ENCODE assay signal across 11 cellular contexts in genomic region chr17:1004769-1005295, GRCh38. TPM values are rescaled to one million over a fixed set of nuclear protein-coding genes. Genes with fewer than 3 reads are reported as not detected.
DNase-seq lines count a peak whose midpoint lies in the region; TF ChIP-seq lines count a peak whose summit lies in the region.
"Had no signal": no experiment of that assay in that cellular context is flagged by ENCODE, and none has a peak within 500 bp of the region (broad histone marks: within the 10 kb centered on the region; RNA-seq: fewer than 3 reads in every experiment).

No MANE protein-coding gene starts in this region.

- peaks cover 70% of the 10 kb centered on the region for H3K36me3 ChIP-seq in BLaER1
- H3K36me3 ChIP-seq in HEK293 (ENCODE audit: control insufficient read depth in 2 of 2, insufficient read depth in 1 of 2, low read length in 2 of 2) = peaks cover 13 to 96% of the 10 kb centered on the region in 2 experiments
- H3K36me3 ChIP-seq in osteoblast (ENCODE audit: insufficient read depth, low read length) = peaks cover 55% of the 10 kb centered on the region

- H3K27ac ChIP-seq in BLaER1 (peak overlapping the region; percentile 62; the same call in 1 of the 2 replicates), HEK293 (ENCODE audit: extremely low read depth, low read depth, low read length) (0 out of 2 replicates have a peak overlapping the region, but pooled peaks have one; percentile 16), coronary artery (peak overlapping the region; percentile 59 to 92), osteoblast (ENCODE audit: low read depth, low read length) (no peak overlapping the region)

- peaks cover 60% of the 10 kb centered on the region for H3K4me1 ChIP-seq in BLaER1
- H3K4me1 ChIP-seq in HEK293 (ENCODE audit: control insufficient read depth, insufficient read depth, low read length) = peaks cover 4% of the 10 kb centered on the region; the same call in 1 of the 2 replicates
- peaks cover 48% of the 10 kb centered on the region for H3K4me1 ChIP-seq in osteoblast (ENCODE audit: insufficient read depth, low read length)

- no peaks in the 10 kb centered on the region for H3K9me3 Mint-ChIP-seq in mesothelial cell of epicardium
- H3K9me3 Mint-ChIP-seq: T-helper 1 cell treated with Interleukin-12 subunit alpha and Interleukin-12 subunit beta and Interleukin-4 antibody, amounts not matched to agents 30 μg/mL and 1 μg/mL, for 36 hours had no signal

- DNase-seq in coronary artery (ENCODE audit: low spot score) = peak; percentile 74
- peak; percentile 87 for DNase-seq in osteoblast (ENCODE audit: insufficient read length, low spot score, missing footprints)
- DNase-seq in ureter (ENCODE audit: low spot score) = no peak
- DNase-seq in mesothelial cell of epicardium (ENCODE audit: low spot score in 2 of 2, unreplicated experiment in 2 of 2) = no peak
- no peak for DNase-seq in NOMO-1 (lab: John Stamatoyannopoulos, UW; ENCODE audit: unreplicated experiment in 2 of 2)
- no peak for DNase-seq in activated CD4-positive, alpha-beta T cell treated with anti-CD3 and anti-CD28 coated beads, Interleukin-2, amount 50 U/mL, for 1 hour
- DNase-seq: activated CD8-positive, alpha-beta memory T cell treated with anti-CD3 and anti-CD28 coated beads, Interleukin-2, amount 10 ng/mL, durations not matched to agents 7 days and 5 days; CD4-positive, alpha-beta memory T cell had no signal

- peaks cover 5% of the 10 kb centered on the region for H3K79me2 ChIP-seq in osteoblast (ENCODE audit: insufficient read depth, low read length)

- H2AFZ ChIP-seq in osteoblast (ENCODE audit: low read length) = no peak overlapping the region

- CTCF ChIA-PET in HEK293 (lab: Yijun Ruan, JAX) = interaction anchor here (1.6 kb wide), 1 partner anchor 52 kb away, joined by 7 read pairs; no protein-coding TSS in a partner anchor

- peaks cover 28% of the 10 kb centered on the region for H3K4me1 Mint-ChIP-seq in mesothelial cell of epicardium
- H3K4me1 Mint-ChIP-seq: activated CD8-positive, alpha-beta memory T cell treated with anti-CD3 and anti-CD28 coated beads, Interleukin-2, amount 10 ng/mL, durations not matched to agents 7 days and 5 days had no signal

- no peak overlapping the region for H3K4me3 Mint-ChIP-seq in mesothelial cell of epicardium
- H3K4me3 Mint-ChIP-seq: activated CD8-positive, alpha-beta memory T cell treated with anti-CD3 and anti-CD28 coated beads, Interleukin-2, amount 10 ng/mL, durations not matched to agents 7 days and 5 days; CD4-positive, alpha-beta memory T cell; T-helper 1 cell treated with Interleukin-12 subunit alpha and Interleukin-12 subunit beta and Interleukin-4 antibody, amounts not matched to agents 30 μg/mL and 1 μg/mL, for 36 hours had no signal

- H3K4me2 ChIP-seq in BLaER1 = peak overlapping the region; percentile 89
- no peak overlapping the region for H3K4me2 ChIP-seq in osteoblast (ENCODE audit: insufficient read depth, low read length)

- H4K20me1 ChIP-seq in BLaER1 = peaks cover 37% of the 10 kb centered on the region
- peaks cover 46% of the 10 kb centered on the region for H4K20me1 ChIP-seq in osteoblast (ENCODE audit: insufficient read depth, low read length)

- POLR2A ChIA-PET in HEK293 (lab: Yijun Ruan, JAX) = interaction anchor here (0.6 to 1.9 kb wide), 2 partner anchors 8 to 255 kb away, joined by 5 read pairs; partner anchors contain the start of gene TIMM22

- H3K27me3 Mint-ChIP-seq in mesothelial cell of epicardium (ENCODE audit: low read depth) = no peaks in the 10 kb centered on the region
- H3K27me3 Mint-ChIP-seq: activated CD8-positive, alpha-beta memory T cell treated with anti-CD3 and anti-CD28 coated beads, Interleukin-2, amount 10 ng/mL, durations not matched to agents 7 days and 5 days; CD4-positive, alpha-beta memory T cell had no signal

- H3K4me3 ChIP-seq in BLaER1 (peak overlapping the region; percentile 6; the same call in 1 of the 2 replicates), HEK293 (ENCODE audit: low read depth, low read length) (no peak overlapping the region), coronary artery (no peak overlapping the region), osteoblast (ENCODE audit: insufficient read depth, low read length) (no peak overlapping the region)

- H3K36me3 Mint-ChIP-seq in mesothelial cell of epicardium = peaks cover 28% of the 10 kb centered on the region

- no peaks in the 10 kb centered on the region for H3K9me3 ChIP-seq in BLaER1
- no peaks in the 10 kb centered on the region for H3K9me3 ChIP-seq in HEK293 (ENCODE audit: control insufficient read depth, insufficient read depth, low read depth, low read length)
- H3K9me3 ChIP-seq in osteoblast (ENCODE audit: low read depth, low read length) = no peaks in the 10 kb centered on the region

- no peak overlapping the region for H3K27ac Mint-ChIP-seq in mesothelial cell of epicardium
- H3K27ac Mint-ChIP-seq: activated CD8-positive, alpha-beta memory T cell treated with anti-CD3 and anti-CD28 coated beads, Interleukin-2, amount 10 ng/mL, durations not matched to agents 7 days and 5 days; T-helper 1 cell treated with Interleukin-12 subunit alpha and Interleukin-12 subunit beta and Interleukin-4 antibody, amounts not matched to agents 30 μg/mL and 1 μg/mL, for 36 hours had no signal

- H3K9ac ChIP-seq in BLaER1 = peak overlapping the region; percentile 25; the same call in 1 of the 2 replicates

- no peaks in the 10 kb centered on the region for H3K27me3 ChIP-seq in BLaER1
- H3K27me3 ChIP-seq in osteoblast (ENCODE audit: insufficient read depth, low read length) = no peaks in the 10 kb centered on the region

- no peak for TF ChIP-seq CTCF in HEK293 (tag by site-specific recombination; IDR thresholded peaks at IDR 0.05)
- no peak for TF ChIP-seq CTCF in coronary artery (IDR thresholded peaks at IDR 0.05)
- no peak for TF ChIP-seq CTCF in osteoblast (IDR thresholded peaks at IDR 0.05; ENCODE audit: extremely low read depth, low read depth, low read length)
- no peak for TF ChIP-seq CTCF in mesothelial cell of epicardium (IDR thresholded peaks at IDR 0.05; ENCODE audit: unreplicated experiment)

TF ChIP-seq in HEK293, 187 proteins besides CTCF, POLR2A, EP300 and RAD21:
- TF ChIP-seq ZNF704 (tag by site-specific recombination; IDR thresholded peaks at IDR 0.05) (no peak), ZNF837 (tag by site-specific recombination; IDR thresholded peaks at IDR 0.05) (no peak), ZNF362 (tag by site-specific recombination; IDR thresholded peaks at IDR 0.05) (no peak), MZF1 (tag by site-specific recombination; IDR thresholded peaks at IDR 0.05; ENCODE audit: borderline replicate concordance) (no peak), ZNF114 (tag by site-specific recombination; IDR thresholded peaks at IDR 0.05) (no peak), ZNF449 (tag by site-specific recombination; IDR thresholded peaks at IDR 0.05) (no peak)

RNA-seq across cellular contexts. Expression of gene TIMM22, which starts 7.9 kb away (rescaled TPM):
- total RNA-seq in osteoblast (10.5 and 10.6 TPM in 2 replicates), ureter (10.3 TPM), mesothelial cell of epicardium (14.9 to 16.3 TPM (median 15.5 TPM) in 3 replicates)

RNA-seq across cellular contexts. Expression of gene NXN, which starts 25.3 kb away (rescaled TPM):
- total RNA-seq in osteoblast = 60.7 and 68.8 TPM in 2 replicates
- 78.3 TPM for total RNA-seq in ureter
- 99.1 to 107 TPM (median 106 TPM) in 3 replicates for total RNA-seq in mesothelial cell of epicardium

Comparison
In these comparisons a context has a peak if more than half of its experiments do, and no peak if none do; other contexts are left out.
1. DNase-seq: peak in coronary artery (single experiment) and osteoblast (single experiment); none in ureter (single experiment), mesothelial cell of epicardium (0 of 2), NOMO-1 (0 of 2) and activated CD4-positive, alpha-beta T cell treated with anti-CD3 and anti-CD28 coated beads, Interleukin-2, amount 50 U/mL, for 1 hour (single experiment).